ENCODE assay signal across 2 cellular contexts in the genomic region with DNA sequence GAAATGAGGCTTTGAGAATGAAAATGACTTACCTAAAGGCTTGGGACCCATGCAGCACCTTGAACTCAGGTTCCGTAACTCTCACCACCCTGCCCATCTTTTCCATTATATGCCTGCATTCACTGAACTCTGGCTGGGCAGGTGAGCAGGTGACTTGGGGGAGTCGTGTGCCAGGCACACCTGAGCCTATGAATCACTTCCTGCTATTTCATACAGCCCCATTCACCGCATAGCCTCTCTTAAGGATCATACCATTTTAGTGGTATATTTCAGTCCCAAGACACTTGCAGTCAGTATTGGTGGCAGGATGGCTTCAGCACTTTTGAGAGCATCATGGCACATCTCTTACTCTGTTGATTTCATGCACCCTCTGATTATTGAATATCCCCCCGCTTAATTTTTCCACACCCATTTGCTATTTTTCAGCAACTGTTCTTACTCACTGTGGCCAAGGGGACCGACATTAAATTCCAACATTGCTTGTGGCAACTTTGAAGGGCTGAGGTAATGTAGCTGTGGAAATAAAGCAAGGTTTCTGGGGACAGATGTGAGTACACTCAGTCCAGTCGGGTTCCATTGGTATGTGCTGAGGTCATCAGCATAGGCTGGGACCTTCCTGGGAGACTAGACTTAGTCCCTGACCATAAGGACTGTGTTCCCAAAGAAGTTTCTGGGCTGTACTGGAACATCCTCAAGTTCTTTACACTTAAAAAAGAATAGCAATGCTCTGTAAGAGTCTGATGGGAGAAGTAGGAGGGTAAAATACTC.
TF ChIP-seq lines count a peak whose summit lies in the region.

No MANE protein-coding gene starts in this region.

TF ChIP-seq in HCT116, 20 proteins besides CTCF, POLR2A, EP300 and RAD21 (continued from another document):
- TF ChIP-seq CBX3 (IDR thresholded peaks at IDR 0.05; ENCODE audit: low read depth) (0 out of 2 replicates have a peak, but pooled peaks have one; percentile 27), EZH2phosphoT487 (IDR thresholded peaks at IDR 0.05; ENCODE audit: borderline replicate concordance) (no peak)

TF ChIP-seq in WTC11, 78 proteins besides CTCF, POLR2A, EP300 and RAD21 (continued from another document):
- TF ChIP-seq, protein P1, sequence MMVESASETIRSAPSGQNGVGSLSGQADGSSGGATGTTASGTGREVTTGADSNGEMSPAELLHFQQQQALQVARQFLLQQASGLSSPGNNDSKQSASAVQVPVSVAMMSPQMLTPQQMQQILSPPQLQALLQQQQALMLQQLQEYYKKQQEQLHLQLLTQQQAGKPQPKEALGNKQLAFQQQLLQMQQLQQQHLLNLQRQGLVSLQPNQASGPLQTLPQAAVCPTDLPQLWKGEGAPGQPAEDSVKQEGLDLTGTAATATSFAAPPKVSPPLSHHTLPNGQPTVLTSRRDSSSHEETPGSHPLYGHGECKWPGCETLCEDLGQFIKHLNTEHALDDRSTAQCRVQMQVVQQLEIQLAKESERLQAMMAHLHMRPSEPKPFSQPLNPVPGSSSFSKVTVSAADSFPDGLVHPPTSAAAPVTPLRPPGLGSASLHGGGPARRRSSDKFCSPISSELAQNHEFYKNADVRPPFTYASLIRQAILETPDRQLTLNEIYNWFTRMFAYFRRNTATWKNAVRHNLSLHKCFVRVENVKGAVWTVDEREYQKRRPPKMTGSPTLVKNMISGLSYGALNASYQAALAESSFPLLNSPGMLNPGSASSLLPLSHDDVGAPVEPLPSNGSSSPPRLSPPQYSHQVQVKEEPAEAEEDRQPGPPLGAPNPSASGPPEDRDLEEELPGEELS (CRISPR knock-in tag; IDR thresholded peaks at IDR 0.05): no peak
- TF ChIP-seq HMGA2 (CRISPR knock-in tag; IDR thresholded peaks at IDR 0.05): no peak
- no peak for TF ChIP-seq JAZF1 (CRISPR knock-in tag; IDR thresholded peaks at IDR 0.05)
- no peak for TF ChIP-seq PRRX2 (CRISPR knock-in tag; IDR thresholded peaks at IDR 0.05)
- TF ChIP-seq, protein P2, sequence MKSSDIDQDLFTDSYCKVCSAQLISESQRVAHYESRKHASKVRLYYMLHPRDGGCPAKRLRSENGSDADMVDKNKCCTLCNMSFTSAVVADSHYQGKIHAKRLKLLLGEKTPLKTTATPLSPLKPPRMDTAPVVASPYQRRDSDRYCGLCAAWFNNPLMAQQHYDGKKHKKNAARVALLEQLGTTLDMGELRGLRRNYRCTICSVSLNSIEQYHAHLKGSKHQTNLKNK (CRISPR knock-in tag; IDR thresholded peaks at IDR 0.05): no peak
- TF ChIP-seq CREM (CRISPR knock-in tag; IDR thresholded peaks at IDR 0.05): no peak
- TF ChIP-seq TP53 (CRISPR knock-in tag; IDR thresholded peaks at IDR 0.05): no peak
- TF ChIP-seq ZNF263 (CRISPR knock-in tag; IDR thresholded peaks at IDR 0.05; ENCODE audit: low read depth): no peak
- TF ChIP-seq, protein P3, sequence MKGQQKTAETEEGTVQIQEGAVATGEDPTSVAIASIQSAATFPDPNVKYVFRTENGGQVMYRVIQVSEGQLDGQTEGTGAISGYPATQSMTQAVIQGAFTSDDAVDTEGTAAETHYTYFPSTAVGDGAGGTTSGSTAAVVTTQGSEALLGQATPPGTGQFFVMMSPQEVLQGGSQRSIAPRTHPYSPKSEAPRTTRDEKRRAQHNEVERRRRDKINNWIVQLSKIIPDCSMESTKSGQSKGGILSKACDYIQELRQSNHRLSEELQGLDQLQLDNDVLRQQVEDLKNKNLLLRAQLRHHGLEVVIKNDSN (CRISPR knock-in tag; IDR thresholded peaks at IDR 0.05): no peak
- TF ChIP-seq ETV6 (CRISPR knock-in tag; IDR thresholded peaks at IDR 0.05): no peak
- no peak for TF ChIP-seq KAT7 (CRISPR knock-in tag; IDR thresholded peaks at IDR 0.05; ENCODE audit: borderline replicate concordance)
- TF ChIP-seq, protein P4, sequence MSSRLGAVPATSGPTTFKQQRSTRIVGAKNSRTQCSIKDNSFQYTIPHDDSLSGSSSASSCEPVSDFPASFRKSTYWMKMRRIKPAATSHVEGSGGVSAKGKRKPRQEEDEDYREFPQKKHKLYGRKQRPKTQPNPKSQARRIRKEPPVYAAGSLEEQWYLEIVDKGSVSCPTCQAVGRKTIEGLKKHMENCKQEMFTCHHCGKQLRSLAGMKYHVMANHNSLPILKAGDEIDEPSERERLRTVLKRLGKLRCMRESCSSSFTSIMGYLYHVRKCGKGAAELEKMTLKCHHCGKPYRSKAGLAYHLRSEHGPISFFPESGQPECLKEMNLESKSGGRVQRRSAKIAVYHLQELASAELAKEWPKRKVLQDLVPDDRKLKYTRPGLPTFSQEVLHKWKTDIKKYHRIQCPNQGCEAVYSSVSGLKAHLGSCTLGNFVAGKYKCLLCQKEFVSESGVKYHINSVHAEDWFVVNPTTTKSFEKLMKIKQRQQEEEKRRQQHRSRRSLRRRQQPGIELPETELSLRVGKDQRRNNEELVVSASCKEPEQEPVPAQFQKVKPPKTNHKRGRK (CRISPR knock-in tag; IDR thresholded peaks at IDR 0.05; ENCODE audit: borderline replicate concordance): no peak
- TF ChIP-seq EMX1 (CRISPR knock-in tag; IDR thresholded peaks at IDR 0.05): no peak
